Comparison of ENCODE assay signal across 14 cellular contexts in the genomic region with DNA sequence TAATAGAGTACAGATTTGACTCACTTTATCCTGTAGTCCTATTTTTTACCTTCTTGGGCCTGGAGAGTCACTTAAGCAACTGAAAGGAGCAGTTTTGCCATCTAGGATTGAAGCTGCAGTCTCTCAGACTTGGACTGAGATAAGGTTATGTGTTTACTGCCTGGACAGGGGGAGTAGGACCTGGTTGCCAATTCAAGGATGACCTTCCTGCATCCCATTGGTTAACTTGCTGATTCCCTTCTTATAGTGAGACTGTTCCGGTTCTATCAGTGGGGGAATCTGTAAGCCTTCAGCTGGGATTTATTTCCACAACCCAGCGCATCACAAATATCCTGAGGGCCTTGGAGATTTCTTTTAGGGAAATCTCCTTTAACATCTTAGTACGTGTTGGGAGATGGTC. TPM values are rescaled to one million over a fixed set of nuclear protein-coding genes. Genes with fewer than 3 reads are reported as not detected.
DNase-seq lines count a peak whose midpoint lies in the region; ATAC-seq, FAIRE-seq and TF ChIP-seq lines count a peak whose summit lies in the region.
"Had no signal": no experiment of that assay in that cellular context is flagged by ENCODE, and none has a peak within 500 bp of the region (broad histone marks: within the 10 kb centered on the region; RNA-seq: fewer than 3 reads in every experiment).

No MANE protein-coding gene starts in this region.

- H3K9ac ChIP-seq in kidney (ENCODE audit: low read length in 2 of 2): no peak overlapping the region

- no peaks in the 10 kb centered on the region for H3K36me3 Mint-ChIP-seq in natural killer cell
- H3K36me3 Mint-ChIP-seq in natural killer cell treated with Interleukin-12 subunit alpha and Interleukin-12 subunit beta and Interleukin-15 and Interleukin-18, amount 100 ng/mL, for 72 hours: peaks cover 11% of the 10 kb centered on the region
- H3K36me3 Mint-ChIP-seq in WTC11: peaks cover 35% of the 10 kb centered on the region
- H3K36me3 Mint-ChIP-seq in activated CD4-positive, alpha-beta memory T cell treated with anti-CD3 and anti-CD28 coated beads for 36 hours: peaks cover 20% of the 10 kb centered on the region

- peaks cover 3 to 11% of the 10 kb centered on the region in 2 donors for H3K36me3 ChIP-seq in kidney (ENCODE audit: control insufficient read depth in 1 of 2, insufficient read depth in 2 of 2, low read length in 2 of 2)

- H3K27ac ChIP-seq in kidney (ENCODE audit: low read depth in 2 of 2, low read length in 2 of 2): no peak overlapping the region

- CTCF ChIA-PET in WTC11 (lab: Charles Lee): interaction anchor here (1.1 kb wide), 1 partner anchor 106 kb away, joined by 3 read pairs; no protein-coding TSS in a partner anchor
- CTCF ChIA-PET in activated CD4-positive, alpha-beta memory T cell treated with anti-CD3 and anti-CD28 coated beads for 36 hours (lab: Charles Lee): no interaction called here

- H3K9me3 ChIP-seq in kidney (ENCODE audit: control insufficient read depth in 1 of 2, low read length in 2 of 2): no peaks in the 10 kb centered on the region

- POLR2A ChIA-PET in WTC11 (lab: Charles Lee): no interaction called here
- POLR2A ChIA-PET in activated CD4-positive, alpha-beta memory T cell treated with anti-CD3 and anti-CD28 coated beads for 36 hours (lab: Charles Lee): no interaction called here

- no peak for FAIRE-seq in kidney (lab: Jason Lieb, UNC)
- FAIRE-seq: bronchial epithelial cell, H1 had no signal

- H3K27ac Mint-ChIP-seq in natural killer cell (no peak overlapping the region), WTC11 (0 out of 2 replicates have a peak overlapping the region, but pooled peaks have one; percentile 41)
- peak overlapping the region in 1 of 2 donors; percentile 2 for H3K27ac Mint-ChIP-seq in natural killer cell treated with Interleukin-12 subunit alpha and Interleukin-12 subunit beta and Interleukin-15 and Interleukin-18, amount 100 ng/mL, for 72 hours
- no peak overlapping the region for H3K27ac Mint-ChIP-seq in activated CD4-positive, alpha-beta memory T cell treated with anti-CD3 and anti-CD28 coated beads for 36 hours
- H3K27ac Mint-ChIP-seq: activated CD4-positive, alpha-beta T cell treated with anti-CD3 and anti-CD28 coated beads, Interleukin-2, amount 10 ng/mL, durations not matched to agents 7 days and 5 days had no signal

- H3K27me3 Mint-ChIP-seq in natural killer cell (ENCODE audit: low read depth in 2 of 2): no peaks in the 10 kb centered on the region
- H3K27me3 Mint-ChIP-seq in natural killer cell treated with Interleukin-12 subunit alpha and Interleukin-12 subunit beta and Interleukin-15 and Interleukin-18, amount 100 ng/mL, for 72 hours: no peaks in the 10 kb centered on the region
- H3K27me3 Mint-ChIP-seq in WTC11 (ENCODE audit: low read depth): no peaks in the 10 kb centered on the region
- H3K27me3 Mint-ChIP-seq in activated CD4-positive, alpha-beta memory T cell treated with anti-CD3 and anti-CD28 coated beads for 36 hours: no peaks in the 10 kb centered on the region
- H3K27me3 Mint-ChIP-seq: activated CD4-positive, alpha-beta T cell treated with anti-CD3 and anti-CD28 coated beads, Interleukin-2, amount 10 ng/mL, durations not matched to agents 7 days and 5 days had no signal

- H3K4me3 Mint-ChIP-seq in natural killer cell: peak overlapping the region; percentile 10
- no peak overlapping the region for H3K4me3 Mint-ChIP-seq in natural killer cell treated with Interleukin-12 subunit alpha and Interleukin-12 subunit beta and Interleukin-15 and Interleukin-18, amount 100 ng/mL, for 72 hours
- peak overlapping the region; percentile 34; the same call in 1 of the 2 replicates for H3K4me3 Mint-ChIP-seq in WTC11
- no peak overlapping the region for H3K4me3 Mint-ChIP-seq in activated CD4-positive, alpha-beta memory T cell treated with anti-CD3 and anti-CD28 coated beads for 36 hours

- intact Hi-C loops in natural killer cell (cut with micrococcal nuclease): no loop called here
- intact Hi-C loops in kidney (cut with DNase I): no loop called here
- intact Hi-C loops in activated CD4-positive, alpha-beta memory T cell treated with anti-CD3 and anti-CD28 coated beads for 36 hours (cut with micrococcal nuclease): no loop called here

- H3K9me3 Mint-ChIP-seq in natural killer cell (no peaks in the 10 kb centered on the region), WTC11 (no peaks in the 10 kb centered on the region)
- H3K9me3 Mint-ChIP-seq in natural killer cell treated with Interleukin-12 subunit alpha and Interleukin-12 subunit beta and Interleukin-15 and Interleukin-18, amount 100 ng/mL, for 72 hours: no peaks in the 10 kb centered on the region
- H3K9me3 Mint-ChIP-seq in activated CD4-positive, alpha-beta memory T cell treated with anti-CD3 and anti-CD28 coated beads for 36 hours: no peaks in the 10 kb centered on the region
- H3K9me3 Mint-ChIP-seq: activated CD4-positive, alpha-beta T cell treated with anti-CD3 and anti-CD28 coated beads, Interleukin-2, amount 10 ng/mL, durations not matched to agents 7 days and 5 days had no signal

- DNase-seq in natural killer cell: no peak
- no peak for DNase-seq in natural killer cell treated with Interleukin-12 subunit alpha and Interleukin-12 subunit beta and Interleukin-15 and Interleukin-18, amount 100 ng/mL, for 72 hours (ENCODE audit: low spot score)
- DNase-seq in WTC11 (ENCODE audit: low spot score): no peak
- no peak for DNase-seq in kidney
- DNase-seq in activated CD4-positive, alpha-beta memory T cell treated with anti-CD3 and anti-CD28 coated beads for 36 hours: no peak
- no peak for DNase-seq in LoVo (ENCODE audit: low spot score)
- DNase-seq in NCI-H345 treated with DMSO at 0.1 percent for 48 hours (lab: John Stamatoyannopoulos, UW; ENCODE audit: unreplicated experiment): no peak
- DNase-seq: activated CD4-positive, alpha-beta T cell treated with anti-CD3 and anti-CD28 coated beads, Interleukin-2, amount 10 ng/mL, durations not matched to agents 7 days and 5 days; NCI-H1417 had no signal

- TF ChIP-seq CTCF in natural killer cell (IDR thresholded peaks at IDR 0.05) (no peak), WTC11 (IDR thresholded peaks at IDR 0.05) (no peak), kidney (IDR thresholded peaks at IDR 0.05; ENCODE audit: borderline replicate concordance, extremely low read depth, insufficient read depth) (no peak)

- H3K4me1 Mint-ChIP-seq in natural killer cell: peaks cover 54 to 57% of the 10 kb centered on the region in 2 donors
- H3K4me1 Mint-ChIP-seq in natural killer cell treated with Interleukin-12 subunit alpha and Interleukin-12 subunit beta and Interleukin-15 and Interleukin-18, amount 100 ng/mL, for 72 hours (ENCODE audit: low read depth in 2 of 2): peaks cover 43 to 44% of the 10 kb centered on the region in 2 donors
- H3K4me1 Mint-ChIP-seq in WTC11: peaks cover 30% of the 10 kb centered on the region
- H3K4me1 Mint-ChIP-seq in activated CD4-positive, alpha-beta memory T cell treated with anti-CD3 and anti-CD28 coated beads for 36 hours (ENCODE audit: low read depth): peaks cover 49% of the 10 kb centered on the region

- ATAC-seq in natural killer cell (no peak), WTC11 (no peak), HG02973 (IDR thresholded peaks at IDR 0.05; ENCODE audit: unreplicated experiment) (no peak)
- no peak for ATAC-seq in natural killer cell treated with Interleukin-12 subunit alpha and Interleukin-12 subunit beta and Interleukin-15 and Interleukin-18, amount 100 ng/mL, for 72 hours

- H3K4me3 ChIP-seq in kidney (ENCODE audit: low read length in 2 of 2): peak overlapping the region; percentile 30 to 39

- H3K4me1 ChIP-seq in kidney (ENCODE audit: control insufficient read depth in 1 of 2, insufficient read depth in 1 of 2, low read depth in 1 of 2, low read length in 2 of 2): peaks cover 8 to 21% of the 10 kb centered on the region in 2 donors

TF ChIP-seq in WTC11, 78 proteins besides CTCF, POLR2A, EP300 and RAD21 (continues in another document):
- TF ChIP-seq, protein P1, sequence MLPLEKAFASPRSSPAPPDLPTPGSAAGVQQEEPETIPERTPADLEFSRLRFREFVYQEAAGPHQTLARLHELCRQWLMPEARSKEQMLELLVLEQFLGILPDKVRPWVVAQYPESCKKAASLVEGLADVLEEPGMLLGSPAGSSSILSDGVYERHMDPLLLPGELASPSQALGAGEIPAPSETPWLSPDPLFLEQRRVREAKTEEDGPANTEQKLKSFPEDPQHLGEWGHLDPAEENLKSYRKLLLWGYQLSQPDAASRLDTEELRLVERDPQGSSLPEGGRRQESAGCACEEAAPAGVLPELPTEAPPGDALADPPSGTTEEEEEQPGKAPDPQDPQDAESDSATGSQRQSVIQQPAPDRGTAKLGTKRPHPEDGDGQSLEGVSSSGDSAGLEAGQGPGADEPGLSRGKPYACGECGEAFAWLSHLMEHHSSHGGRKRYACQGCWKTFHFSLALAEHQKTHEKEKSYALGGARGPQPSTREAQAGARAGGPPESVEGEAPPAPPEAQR (CRISPR knock-in tag; IDR thresholded peaks at IDR 0.05): no peak

RNA-seq across cellular contexts. Expression of gene UBN1, which starts 2.9 kb away (rescaled TPM):
- total RNA-seq in natural killer cell: 10 to 100 TPM; 70.5 to 81.6 (median 79.9) TPM
- 10 to 100 TPM; 43.8 to 55.9 TPM for total RNA-seq in natural killer cell treated with Interleukin-12 subunit alpha and Interleukin-12 subunit beta and Interleukin-15 and Interleukin-18, amount 100 ng/mL, for 72 hours
- total RNA-seq in WTC11 (2021): 35.1 to 38.5 TPM (median 35.9 TPM) in 3 replicates
- 28.6 TPM for total RNA-seq in kidney
- 6.1 TPM for polyA plus RNA-seq in kidney (ENCODE audit: insufficient read depth, low read depth, low replicate concordance)
- total RNA-seq in activated CD4-positive, alpha-beta memory T cell treated with anti-CD3 and anti-CD28 coated beads for 36 hours: 10 to 100 TPM; 24.4 TPM

RNA-seq across cellular contexts. Expression of gene GLYR1, which starts 3.1 kb away (rescaled TPM):
- total RNA-seq in natural killer cell: 100 to 1,000 TPM; 112 to 129 (median 125) TPM
- 100 to 1,000 TPM; 126 to 156 TPM for total RNA-seq in natural killer cell treated with Interleukin-12 subunit alpha and Interleukin-12 subunit beta and Interleukin-15 and Interleukin-18, amount 100 ng/mL, for 72 hours
- 99.7 to 103 TPM (median 99.7 TPM) in 3 replicates for total RNA-seq in WTC11 (2021)
- 119 TPM for total RNA-seq in kidney
- polyA plus RNA-seq in kidney (ENCODE audit: insufficient read depth, low read depth, low replicate concordance): 47.9 TPM
- total RNA-seq in activated CD4-positive, alpha-beta memory T cell treated with anti-CD3 and anti-CD28 coated beads for 36 hours: 10 to 100 TPM; 71.6 to 73.3 TPM

RNA-seq across cellular contexts. Expression of gene ROGDI, which starts 47.8 kb away (rescaled TPM):
- total RNA-seq in natural killer cell (10 to 100 TPM in 1 of 3 donors, 1 to 10 TPM in 2; 6.6 to 15.5 (median 7.5) TPM), WTC11 (2021) (25.0 to 32.1 TPM (median 31.1 TPM) in 3 replicates), kidney (20.8 TPM)
- total RNA-seq in natural killer cell treated with Interleukin-12 subunit alpha and Interleukin-12 subunit beta and Interleukin-15 and Interleukin-18, amount 100 ng/mL, for 72 hours: 1 to 10 TPM; 3.8 to 7.1 TPM
- 86.1 TPM for polyA plus RNA-seq in kidney (ENCODE audit: insufficient read depth, low read depth, low replicate concordance)
- 1 to 10 TPM; 6.2 to 6.3 TPM for total RNA-seq in activated CD4-positive, alpha-beta memory T cell treated with anti-CD3 and anti-CD28 coated beads for 36 hours

RNA-seq across cellular contexts. Expression of gene SMIM22, which starts 55.0 kb away (rescaled TPM):
- total RNA-seq in natural killer cell: not detected
- not detected for total RNA-seq in natural killer cell treated with Interleukin-12 subunit alpha and Interleukin-12 subunit beta and Interleukin-15 and Interleukin-18, amount 100 ng/mL, for 72 hours
- 1.9 TPM in 1 of 3 replicates, not detected in the others for total RNA-seq in WTC11 (2021)
- total RNA-seq in kidney: 36.5 TPM
- polyA plus RNA-seq in kidney (ENCODE audit: insufficient read depth, low read depth, low replicate concordance): 74.2 TPM
- total RNA-seq in activated CD4-positive, alpha-beta memory T cell treated with anti-CD3 and anti-CD28 coated beads for 36 hours: not detected
- total RNA-seq: activated CD4-positive, alpha-beta T cell treated with anti-CD3 and anti-CD28 coated beads, Interleukin-2, amount 10 ng/mL, durations not matched to agents 7 days and 5 days; H1; mononuclear cell; temporal lobe had no signal
- polyA plus RNA-seq: H1 had no signal

Comparison
In these comparisons a context has a peak if more than half of its experiments do, and no peak if none do; other contexts are left out.
1. H3K4me3 Mint-ChIP-seq: peak in natural killer cell (single experiment) and WTC11 (single experiment); none in natural killer cell treated with Interleukin-12 subunit alpha and Interleukin-12 subunit beta and Interleukin-15 and Interleukin-18, amount 100 ng/mL, for 72 hours (single experiment) and activated CD4-positive, alpha-beta memory T cell treated with anti-CD3 and anti-CD28 coated beads for 36 hours (single experiment).